15 cellular contexts compared by ENCODE assay signal in the genomic region with DNA sequence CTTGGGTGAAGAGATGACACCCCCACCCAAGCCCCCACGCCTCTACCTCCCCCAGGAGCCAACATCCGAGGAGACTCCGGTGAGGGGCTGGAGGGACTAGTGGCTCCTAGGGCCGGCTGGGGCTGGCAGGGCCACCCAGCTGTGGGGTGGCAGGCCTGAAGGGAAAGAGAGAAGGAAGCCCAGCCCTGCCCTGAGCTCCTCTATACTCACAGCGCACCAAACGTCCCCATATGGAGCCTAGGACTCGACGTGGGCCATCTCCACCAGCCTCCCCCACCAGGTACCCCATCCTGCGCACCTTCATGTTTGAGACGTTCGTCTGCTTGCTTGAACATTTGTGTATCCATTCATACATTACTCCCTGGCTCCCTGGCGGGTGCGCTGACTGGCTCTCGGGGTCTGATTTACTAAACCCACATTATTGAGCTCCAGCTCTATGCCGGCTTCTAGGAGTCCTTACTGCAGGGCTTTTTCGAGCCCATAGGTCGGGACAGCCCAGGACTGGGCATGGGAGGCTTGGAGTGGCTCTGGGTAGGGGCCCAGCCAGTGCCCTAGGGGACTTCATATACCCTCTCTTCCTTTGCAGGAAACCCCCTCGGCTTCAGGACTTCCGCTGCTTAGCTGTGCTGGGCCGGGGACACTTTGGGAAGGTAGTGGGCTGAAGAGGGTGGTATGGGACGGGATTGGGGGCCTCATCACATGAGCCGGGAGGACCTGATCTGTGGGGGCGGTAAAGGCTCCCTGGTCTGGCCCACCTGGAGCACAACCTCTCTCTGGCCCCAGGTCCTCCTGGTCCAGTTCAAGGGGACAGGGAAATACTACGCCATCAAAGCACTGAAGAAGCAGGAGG.
"Had no signal": no experiment of that assay in that cellular context is flagged by ENCODE, and none has a peak within 500 bp of the region (broad histone marks: within the 10 kb centered on the region; RNA-seq: fewer than 3 reads in every experiment).

No MANE protein-coding gene starts in this region.

- H3K36me3 Mint-ChIP-seq: activated naive CD8-positive, alpha-beta T cell had no signal

- H3K4me1 ChIP-seq: ascending aorta, colonic mucosa, heart left ventricle, left lung, parathyroid adenoma, testis had no signal

- H3K27ac ChIP-seq: ascending aorta, colonic mucosa, heart left ventricle, left lung, parathyroid adenoma, testis had no signal

- H2AFZ ChIP-seq: parathyroid adenoma had no signal

- H3K9me3 ChIP-seq: ascending aorta, colonic mucosa, heart left ventricle, left lung, testis had no signal

- H3K27me3 Mint-ChIP-seq: activated naive CD8-positive, alpha-beta T cell had no signal

- H3K27ac Mint-ChIP-seq: activated naive CD8-positive, alpha-beta T cell; activated T-helper 2 cell treated with anti-CD3 and anti-CD28 coated beads, Interferon-gamma antibody, Interleukin-2, Interleukin-4, amounts not matched to agents 10 μg/mL and 5 μg/mL and 100 μg/mL, durations not matched to agents 14 hours and 24 hours and 36 hours; T-helper 2 cell treated with Interferon-gamma antibody and Interleukin-4, amounts not matched to agents 5 μg/mL and 100 μg/mL, for 36 hours had no signal

- H3K36me3 ChIP-seq: ascending aorta, colonic mucosa had no signal

- ATAC-seq: activated CD4-positive, CD25-positive, alpha-beta regulatory T cell treated with anti-CD3 and anti-CD28 coated beads, Interleukin-2, amount 50 U/mL, for 24 hours; heart left ventricle; left lung had no signal

- H3K27me3 ChIP-seq: ascending aorta, colonic mucosa, heart left ventricle, left lung, testis had no signal

- H3K4me3 Mint-ChIP-seq: activated naive CD8-positive, alpha-beta T cell; T-helper 2 cell treated with Interferon-gamma antibody and Interleukin-4, amounts not matched to agents 5 μg/mL and 100 μg/mL, for 36 hours had no signal

- H3K9me3 Mint-ChIP-seq: activated T-helper 2 cell treated with anti-CD3 and anti-CD28 coated beads, Interferon-gamma antibody, Interleukin-2, Interleukin-4, amounts not matched to agents 10 μg/mL and 5 μg/mL and 100 μg/mL, durations not matched to agents 14 hours and 24 hours and 36 hours; T-helper 2 cell treated with Interferon-gamma antibody and Interleukin-4, amounts not matched to agents 5 μg/mL and 100 μg/mL, for 36 hours had no signal

- H3K4me3 ChIP-seq: ascending aorta, colonic mucosa, heart left ventricle, left lung, testis had no signal

- H3K9ac ChIP-seq: parathyroid adenoma had no signal

- DNase-seq: colonic mucosa; effector CD4-positive, alpha-beta T cell; foreskin melanocyte; stimulated activated CD4-positive, alpha-beta T cell treated with anti-CD3 and anti-CD28 coated beads, Interleukin-1b, Interleukin-23, amount 100 ng/mL, for 48 hours; stimulated activated naive CD4-positive, alpha-beta T cell treated with Interleukin-2 at 50 U/mL for 16 hours; SW 1271; testis had no signal
